In genomic region chr18:26710460-26711096, GRCh38 we compare ENCODE assay signal across 11 cellular contexts.
DNase-seq lines count a peak whose midpoint lies in the region; ATAC-seq lines count a peak whose summit lies in the region.
"Had no signal": no experiment of that assay in that cellular context is flagged by ENCODE, and none has a peak within 500 bp of the region (broad histone marks: within the 10 kb centered on the region; RNA-seq: fewer than 3 reads in every experiment).

No MANE protein-coding gene starts in this region.

- H3K36me3 Mint-ChIP-seq in T-helper 17 cell (ENCODE audit: low read depth) = no peaks in the 10 kb centered on the region
- H3K36me3 Mint-ChIP-seq: activated naive CD4-positive, alpha-beta T cell treated with anti-CD3 and anti-CD28 coated beads, Interleukin-2, amount 50 U/mL, for 24 hours had no signal

- no peak overlapping the region for H3K27ac Mint-ChIP-seq in T-helper 17 cell
- H3K27ac Mint-ChIP-seq: activated naive CD4-positive, alpha-beta T cell treated with anti-CD3 and anti-CD28 coated beads, Interleukin-2, amount 50 U/mL, for 24 hours had no signal

- H4K91ac ChIP-seq in mesenchymal stem cell (ENCODE audit: low read length) = no peak overlapping the region

- no peaks in the 10 kb centered on the region for H3K79me1 ChIP-seq in mesenchymal stem cell (replicated peaks; ENCODE audit: low read length, poor library complexity, severe bottlenecking)

- no peak overlapping the region for H2BK12ac ChIP-seq in mesenchymal stem cell (ENCODE audit: low read length in 2 of 2)

- H3K36me3 ChIP-seq in mesenchymal stem cell (ENCODE audit: control insufficient read depth in 1 of 2, insufficient read depth in 2 of 2, low read depth in 1 of 2, low read length in 2 of 2) = no peaks in the 10 kb centered on the region

- H2AK5ac ChIP-seq in mesenchymal stem cell (ENCODE audit: low read length, severe bottlenecking) = no peak overlapping the region

- H3K9me3 ChIP-seq in T-helper 17 cell (ENCODE audit: control insufficient read depth, low read length, poor library complexity, severe bottlenecking) (no peaks in the 10 kb centered on the region), mesenchymal stem cell (ENCODE audit: control insufficient read depth, low read length) (no peaks in the 10 kb centered on the region)

- WGBS in mesenchymal stem cell = 31% methylated on average over 3 of the region's 4 CpGs

- no peak overlapping the region for H3K9ac ChIP-seq in mesenchymal stem cell (ENCODE audit: low read length)

- no peak overlapping the region for H3K4me3 Mint-ChIP-seq in T-helper 17 cell
- H3K4me3 Mint-ChIP-seq: activated naive CD4-positive, alpha-beta T cell treated with anti-CD3 and anti-CD28 coated beads, Interleukin-2, amount 50 U/mL, for 24 hours had no signal

- ATAC-seq in GM19023 (IDR thresholded peaks at IDR 0.05; ENCODE audit: unreplicated experiment) = peak; percentile 84
- peak; percentile 79 for ATAC-seq in HG02981 (IDR thresholded peaks at IDR 0.05; ENCODE audit: unreplicated experiment)
- ATAC-seq in T-helper 17 cell = no peak

- peaks cover 5% of the 10 kb centered on the region for H3K27me3 Mint-ChIP-seq in T-helper 17 cell

- no peak overlapping the region for H4K8ac ChIP-seq in mesenchymal stem cell (ENCODE audit: low read length)

- H3K4me2 ChIP-seq in mesenchymal stem cell (ENCODE audit: low read length, poor library complexity, severe bottlenecking) = no peak overlapping the region
- H3K4me2 ChIP-seq: hepatocyte had no signal

- no peak overlapping the region for H2BK5ac ChIP-seq in mesenchymal stem cell (ENCODE audit: low read depth, low read length, poor library complexity, severe bottlenecking)

- H3K4ac ChIP-seq in mesenchymal stem cell (ENCODE audit: low read depth in 1 of 2, low read length in 2 of 2) = no peak overlapping the region

- in situ Hi-C loops in G401 (cut with HindIII; ENCODE audit: low sequenced_read_pairs) = no loop called here

- no peak overlapping the region for H2AFZ ChIP-seq in mesenchymal stem cell (ENCODE audit: low read depth, low read length)
- H2AFZ ChIP-seq: hepatocyte had no signal

- no peaks in the 10 kb centered on the region for H3K4me1 Mint-ChIP-seq in T-helper 17 cell
- H3K4me1 Mint-ChIP-seq: activated naive CD4-positive, alpha-beta T cell treated with anti-CD3 and anti-CD28 coated beads, Interleukin-2, amount 50 U/mL, for 24 hours had no signal

- peak; percentile 91 to 93 for DNase-seq in AML-193 (lab: John Stamatoyannopoulos, UW)
- DNase-seq in NOMO-1 (lab: John Stamatoyannopoulos, UW; ENCODE audit: unreplicated experiment in 2 of 2) = peak; percentile 96 to 99
- no peak for DNase-seq in T-helper 17 cell
- DNase-seq in mesenchymal stem cell = no peak
- no peak for DNase-seq in NCI-H1694 (lab: John Stamatoyannopoulos, UW)
- DNase-seq in G401 (ENCODE audit: low spot score) = no peak
- DNase-seq: NCI-H2081 treated with DMSO at 0.1 percent for 48 hours had no signal

- no peak overlapping the region for H2BK120ac ChIP-seq in mesenchymal stem cell (ENCODE audit: low read depth, low read length)

- no peak overlapping the region for H2BK15ac ChIP-seq in mesenchymal stem cell (ENCODE audit: low read depth, poor library complexity, severe bottlenecking)

- no peak overlapping the region for H3K4me3 ChIP-seq in mesenchymal stem cell (ENCODE audit: insufficient read depth in 1 of 2, low read depth in 1 of 2, low read length in 2 of 2)
- H3K4me3 ChIP-seq: hepatocyte had no signal

- H3K14ac ChIP-seq in mesenchymal stem cell (ENCODE audit: low read length in 2 of 2) = no peak overlapping the region

- H3K27me3 ChIP-seq in mesenchymal stem cell (ENCODE audit: control insufficient read depth in 1 of 2, insufficient read depth in 1 of 2, low read length in 2 of 2) = no peaks in the 10 kb centered on the region

- H3K4me1 ChIP-seq in mesenchymal stem cell (ENCODE audit: control insufficient read depth, insufficient read depth, low read depth, low read length) = no peaks in the 10 kb centered on the region

- no peak overlapping the region for H3K23ac ChIP-seq in mesenchymal stem cell (ENCODE audit: low read length in 2 of 2)

- H3K27ac ChIP-seq in mesenchymal stem cell (ENCODE audit: low read length, poor library complexity, severe bottlenecking) = no peak overlapping the region
- H3K27ac ChIP-seq: hepatocyte had no signal

- H3K18ac ChIP-seq in mesenchymal stem cell (ENCODE audit: low read depth in 1 of 2, low read length in 2 of 2) = no peak overlapping the region

Comparison
In these comparisons a context has a peak if more than half of its experiments do, and no peak if none do; other contexts are left out.
1. DNase-seq: peak in AML-193 (2 of 2) and NOMO-1 (2 of 2); none in T-helper 17 cell (0 of 3), mesenchymal stem cell (single experiment), NCI-H1694 (single experiment) and G401 (single experiment).